ENCODE assay signal across 8 cellular contexts in the genomic region with DNA sequence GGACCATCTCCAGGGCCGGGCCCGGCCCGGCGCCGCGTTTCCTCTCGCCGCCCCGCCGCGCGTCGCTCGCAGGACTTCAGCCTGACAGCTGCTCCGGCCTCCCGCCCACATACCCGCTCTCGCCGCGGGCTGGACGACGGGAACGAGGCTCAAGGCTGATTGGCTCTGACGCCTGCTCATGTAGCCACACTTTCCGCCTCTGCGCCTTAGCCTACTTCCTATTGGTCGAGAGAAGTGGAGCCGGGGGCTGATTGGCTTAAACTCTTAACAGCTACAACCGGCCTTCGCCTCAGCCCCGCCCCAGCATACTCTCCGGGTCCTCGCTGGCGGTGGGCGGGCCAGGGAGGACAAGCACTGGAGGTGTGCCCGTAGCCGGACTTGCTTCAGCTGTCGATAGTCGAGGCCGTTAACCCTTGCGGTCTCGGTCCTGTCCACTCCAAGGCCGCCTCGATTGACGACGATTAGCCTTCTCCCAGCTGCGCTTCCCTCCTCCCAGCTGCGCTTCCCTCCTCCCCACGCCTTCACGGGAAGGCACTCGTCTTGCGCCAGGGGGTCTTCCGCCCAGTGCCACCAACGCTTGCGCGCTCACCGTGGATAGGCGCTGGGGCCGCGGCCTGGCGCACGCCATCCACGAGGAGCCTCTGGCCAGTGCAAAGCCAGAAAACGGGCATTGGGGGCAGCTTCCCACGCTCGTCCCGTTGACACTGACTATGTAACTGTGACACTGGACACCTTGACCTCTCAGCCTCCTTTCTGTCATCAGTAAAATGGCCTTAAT. TPM values are rescaled to one million over a fixed set of nuclear protein-coding genes. Genes with fewer than 3 reads are reported as not detected.
DNase-seq lines count a peak whose midpoint lies in the region; ATAC-seq and TF ChIP-seq lines count a peak whose summit lies in the region.

TSS of gene PRADC1 (minus strand) at position 86 of the 778 bp plus-strand sequence. CDS start at position 7, 79 bp downstream.

- peak within 1 kb of the TSS; percentile 25 for H3K14ac ChIP-seq in trophoblast cell (ENCODE audit: low read length)

- ATAC-seq in HG02798 (IDR thresholded peaks at IDR 0.05; ENCODE audit: poor library complexity, unreplicated experiment): peak; percentile 94

- H3K36me3 ChIP-seq in trophoblast cell (ENCODE audit: control insufficient read depth in 1 of 2, insufficient read depth in 2 of 2, low read length in 2 of 2): peaks cover 0 to 10% of the 10 kb centered on the region in 2 experiments
- H3K36me3 ChIP-seq in transverse colon: peaks cover 0 to 2% (median 0%) of the 10 kb centered on the region in 4 donors

- H2BK5ac ChIP-seq in trophoblast cell (ENCODE audit: low read depth, low read length, poor library complexity): peak within 1 kb of the TSS; percentile 0

- peak within 1 kb of the TSS; percentile 70 for H3K9ac ChIP-seq in trophoblast cell (ENCODE audit: low read length)

- H3K4me1 ChIP-seq in trophoblast cell (ENCODE audit: control insufficient read depth in 1 of 2, insufficient read depth in 2 of 2, low read length in 2 of 2) (peaks cover 11 to 12% of the 10 kb centered on the region in 2 experiments), transverse colon (peaks cover 16 to 32% (median 24%) of the 10 kb centered on the region in 4 donors)

- H3K79me1 ChIP-seq in trophoblast cell (ENCODE audit: low read length): peaks cover 13% of the 10 kb centered on the region

- peak within 1 kb of the TSS; percentile 79 for H4K91ac ChIP-seq in trophoblast cell (ENCODE audit: low read depth, low read length)

- TF ChIP-seq POLR2A in transverse colon (IDR thresholded peaks at IDR 0.05): peak; percentile 78

- WGBS in adipose tissue, 3 donors: 0% methylated on average over 65 to 67 of the region's 67 CpGs
- no CpG with 5 or more reads among the region's 67 CpGs for WGBS in trophoblast cell (ENCODE audit: extremely low coverage, insufficient coverage, insufficient read length)
- WGBS in transverse colon (ENCODE audit: low coverage in 1 of 2), 2 donors: 0% methylated on average over 36 of the region's 67 CpGs; no CpG with 5 or more reads in 1 of the 2 donors

- no peaks in the 10 kb centered on the region for H3K27me3 ChIP-seq in trophoblast cell (ENCODE audit: insufficient read depth, low read length)
- no peaks in the 10 kb centered on the region for H3K27me3 ChIP-seq in transverse colon

- peak within 1 kb of the TSS; percentile 35 for H3K4ac ChIP-seq in trophoblast cell (ENCODE audit: low read depth, low read length)

- H2AFZ ChIP-seq in trophoblast cell (ENCODE audit: insufficient read depth, low read length, poor library complexity): peak within 1 kb of the TSS; percentile 94

- H3K4me3 ChIP-seq in GM12875 (ENCODE audit: low read depth, low read length) (peak within 1 kb of the TSS; percentile 84), trophoblast cell (ENCODE audit: low read depth, low read length) (peak within 1 kb of the TSS; percentile 91), transverse colon (peak within 1 kb of the TSS; percentile 69 to 92 (median 84))

- DNase-seq in NCI-H1436 (lab: John Stamatoyannopoulos, UW) (peak; percentile 97), T follicular helper cell (ENCODE audit: low read depth) (peak; percentile 92), cardiac septum (ENCODE audit: low spot score) (peak; percentile 100), trophoblast cell (peak; percentile 100), transverse colon (peak; percentile 99)

- H2BK12ac ChIP-seq in trophoblast cell (ENCODE audit: low read length): no peak within 1 kb of the TSS

- H3K4me2 ChIP-seq in trophoblast cell (ENCODE audit: low read length): peak within 1 kb of the TSS; percentile 92

- peaks cover 24% of the 10 kb centered on the region for H3K79me2 ChIP-seq in trophoblast cell (ENCODE audit: control insufficient read depth, insufficient read depth, low read length, poor library complexity)

- H3K9me3 ChIP-seq in trophoblast cell (ENCODE audit: insufficient read depth, low read depth, low read length) (no peaks in the 10 kb centered on the region), transverse colon (no peaks in the 10 kb centered on the region)

- H4K8ac ChIP-seq in trophoblast cell (ENCODE audit: low read depth, low read length): peak within 1 kb of the TSS; percentile 87

- no peak for TF ChIP-seq EP300 in transverse colon (IDR thresholded peaks at IDR 0.05; ENCODE audit: low read depth)

- in situ Hi-C loops in transverse colon (cut with MboI; ENCODE audit: low pct_ligation_motif_present in 1 of 4, low pct_unique_long_range_greater_than_20kb in 1 of 4, low sequenced_read_pairs in 3 of 4): loop anchor here in 1 of 4 donors (25.0 kb wide), 1 partner anchor 504 kb away; the partner anchor contains the start of gene TPRKB

- H3K18ac ChIP-seq in trophoblast cell (ENCODE audit: low read length): peak within 1 kb of the TSS; percentile 56

- peak within 1 kb of the TSS; percentile 20 for H2AK5ac ChIP-seq in trophoblast cell (ENCODE audit: low read length)

- peak within 1 kb of the TSS; percentile 10 for H2BK120ac ChIP-seq in trophoblast cell (ENCODE audit: insufficient read depth, low read length, poor library complexity)

- H3K27ac ChIP-seq in adipose tissue (ENCODE audit: low read depth, low read length): no peak within 1 kb of the TSS
- peak within 1 kb of the TSS; percentile 74 for H3K27ac ChIP-seq in trophoblast cell (ENCODE audit: low read depth, low read length)
- peak within 1 kb of the TSS; percentile 92 to 99 (median 98) for H3K27ac ChIP-seq in transverse colon

- TF ChIP-seq CTCF in GM12875 (IDR thresholded peaks at IDR 0.05; ENCODE audit: borderline replicate concordance, insufficient read depth, low read depth, low read length): no peak
- TF ChIP-seq CTCF in transverse colon (IDR thresholded peaks at IDR 0.05): no peak

- peak within 1 kb of the TSS; percentile 2 for H4K12ac ChIP-seq in trophoblast cell (ENCODE audit: low read depth, low read length)

- intact Hi-C loops in cardiac septum (cut with DNase I) (loop anchor here (1.0 to 5.0 kb wide), 3 partner anchors 19 to 154 kb away; partner anchors contain the start of genes ALMS1, RAB11FIP5 and SMYD5), transverse colon (cut with DNase I; ENCODE audit: low total_unique reads) (no loop called here)

- H3K23ac ChIP-seq in trophoblast cell (ENCODE audit: low read length): no peak within 1 kb of the TSS

RNA-seq across cellular contexts. Expression of gene PRADC1, which starts in this region (rescaled TPM):
- polyA plus RNA-seq in adipose tissue: 10 to 100 TPM; 27.0 to 34.9 (median 34.3) TPM
- total RNA-seq in cardiac septum: 85.8 TPM
- polyA plus RNA-seq in trophoblast cell (2013): 14.9 and 15.3 TPM in 2 replicates
- 10 to 100 TPM; 44.3 to 77.1 (median 61.8) TPM for total RNA-seq in transverse colon
